In the genomic region with DNA sequence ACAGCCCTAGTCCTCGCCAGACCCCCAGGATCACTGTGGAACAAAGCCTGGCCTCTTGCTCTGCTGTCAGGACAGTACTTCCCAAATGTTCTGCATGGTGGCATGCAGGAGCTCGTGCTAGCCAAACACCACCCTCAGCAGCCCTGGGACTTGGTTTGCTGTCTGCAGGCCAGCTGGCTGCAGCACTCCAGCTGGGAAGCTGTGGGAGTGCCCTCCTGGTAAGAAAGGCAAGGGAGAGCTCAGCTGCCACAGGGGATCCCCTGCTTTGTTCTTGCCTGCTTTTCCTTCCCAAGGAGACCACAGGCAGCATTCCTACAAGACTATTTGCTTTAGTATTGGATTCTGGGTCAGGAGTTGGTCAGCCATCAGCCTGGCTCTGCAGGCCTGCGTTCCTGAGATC, we compare ENCODE assay signal across 37 cellular contexts. TPM values are rescaled to one million over a fixed set of nuclear protein-coding genes. Genes with fewer than 3 reads are reported as not detected.
A peak's percentile ranks its signal among the peaks of the same experiment; 100 is the strongest.
DNase-seq lines count a peak whose midpoint lies in the region; ATAC-seq, FAIRE-seq and TF ChIP-seq lines count a peak whose summit lies in the region.
"Had no signal": no experiment of that assay in that cellular context is flagged by ENCODE, and none has a peak within 500 bp of the region (broad histone marks: within the 10 kb centered on the region; RNA-seq: fewer than 3 reads in every experiment).

No MANE protein-coding gene starts in this region.

- no peak for FAIRE-seq in GM12891 (lab: Jason Lieb, UNC)
- FAIRE-seq: bronchial epithelial cell, GM18507 had no signal

- H3K27ac ChIP-seq in heart right ventricle: no peak overlapping the region
- H3K27ac ChIP-seq: colonic mucosa, ovary, thoracic aorta, uterus had no signal

- H3K36me3 Mint-ChIP-seq in naive thymus-derived CD8-positive, alpha-beta T cell: peaks cover 6 to 74% (median 28%) of the 10 kb centered on the region in 3 donors

- TF ChIP-seq CTCF in astrocyte of the cerebellum (IDR thresholded peaks at IDR 0.05; ENCODE audit: low read depth, low read length, missing control alignments) (no peak), heart right ventricle (IDR thresholded peaks at IDR 0.05) (no peak)

- H3K36me3 ChIP-seq in heart right ventricle: peaks cover 0 to 99% (median 64%) of the 10 kb centered on the region in 9 donors
- H3K36me3 ChIP-seq: ovary, uterus had no signal

- ATAC-seq in heart right ventricle: peak in 7 of 8 donors; percentile 35 to 90 (median 55)
- no peak for ATAC-seq in HG02870 (IDR thresholded peaks at IDR 0.05; ENCODE audit: unreplicated experiment)
- ATAC-seq in HG03095 (IDR thresholded peaks at IDR 0.05; ENCODE audit: unreplicated experiment): no peak
- ATAC-seq in HG03520 (IDR thresholded peaks at IDR 0.05; ENCODE audit: unreplicated experiment): no peak
- ATAC-seq in naive thymus-derived CD8-positive, alpha-beta T cell: no peak
- ATAC-seq: natural killer cell treated with Interleukin-12 subunit alpha and Interleukin-12 subunit beta and Interleukin-15 and Interleukin-18, amount 100 ng/mL, for 72 hours; stimulated activated memory B cell treated with anti-CD40 and anti-IgM and Interleukin-4, amounts not matched to agents 10 μg/mL and 1 μg/mL and 100 μg/mL, for 72 hours had no signal

- H3K4me1 ChIP-seq in heart right ventricle: peaks cover 0 to 15% (median 4%) of the 10 kb centered on the region in 9 donors
- H3K4me1 ChIP-seq: colonic mucosa, uterus had no signal

- TF ChIP-seq POLR2A in GM12891 (IDR thresholded peaks at IDR 0.05; ENCODE audit: low read depth, low read length): no peak; the same call in 1 of the 2 replicates

- H3K27me3 ChIP-seq in heart right ventricle: no peaks in the 10 kb centered on the region
- H3K27me3 ChIP-seq: colonic mucosa, ovary, uterus had no signal

- DNase-seq in GM12891 (ENCODE audit: insufficient read length, low spot score) (no peak), astrocyte of the cerebellum (ENCODE audit: low read depth) (peak; percentile 57), heart right ventricle (no peak), pons (ENCODE audit: low spot score) (peak; percentile 40)
- DNase-seq in naive thymus-derived CD8-positive, alpha-beta T cell: no peak
- DNase-seq: activated CD4-positive, alpha-beta T cell treated with anti-CD3 and anti-CD28 coated beads, Interleukin-2, amount 10 ng/mL, durations not matched to agents 7 days and 5 days; activated naive CD4-positive, alpha-beta T cell treated with Interleukin-2 at 50 U/mL for 16 hours; activated T-cell treated with anti-CD3 and anti-CD28 coated beads, Interleukin-2, amount 50 U/mL, for 48 hours; colonic mucosa; DMS79 treated with DMSO at 0.1 percent for 48 hours; effector memory CD4-positive, alpha-beta T cell; erythroblast; foreskin fibroblast; GF-D8; H9; hippocampal formation; immature natural killer cell; KG1; MM.1S; NCI-H1417; NCI-H2171; NCI-H524; NK-92 treated with Interleukin-12 subunit alpha and Interleukin-12 subunit beta, amount 100 ng/mL, for 24 hours; ovary; stimulated activated CD4-positive, alpha-beta T cell treated with anti-CD3 and anti-CD28 coated beads, Interleukin-4, amount 100 ng/mL, for 4 hours; SW 1271; T-helper 9 cell; uterus had no signal

- intact Hi-C loops in heart right ventricle (cut with DNase I): loop anchor here in 1 of 10 donors (10.0 kb wide), 1 partner anchor 138 kb away; no protein-coding TSS in a partner anchor

- H3K4me3 ChIP-seq in astrocyte of the cerebellum (ENCODE audit: low read depth, low read length): no peak overlapping the region
- no peak overlapping the region for H3K4me3 ChIP-seq in heart right ventricle
- H3K4me3 ChIP-seq: colonic mucosa, ovary, thoracic aorta, uterus had no signal

- no peaks in the 10 kb centered on the region for H3K27me3 Mint-ChIP-seq in naive thymus-derived CD8-positive, alpha-beta T cell
- H3K27me3 Mint-ChIP-seq: activated CD4-positive, alpha-beta T cell treated with anti-CD3 and anti-CD28 coated beads, Interleukin-2, amount 10 ng/mL, durations not matched to agents 7 days and 5 days; natural killer cell treated with Interleukin-12 subunit alpha and Interleukin-12 subunit beta and Interleukin-15 and Interleukin-18, amount 100 ng/mL, for 72 hours; stimulated activated memory B cell treated with anti-CD40 and anti-IgM and Interleukin-4, amounts not matched to agents 10 μg/mL and 1 μg/mL and 100 μg/mL, for 72 hours had no signal

- in situ Hi-C loops in astrocyte of the cerebellum (cut with HindIII; ENCODE audit: low sequenced_read_pairs): no loop called here

- POLR2A ChIA-PET in naive thymus-derived CD8-positive, alpha-beta T cell (lab: Charles Lee): no interaction called here

- H3K27ac Mint-ChIP-seq in naive thymus-derived CD8-positive, alpha-beta T cell: no peak overlapping the region
- H3K27ac Mint-ChIP-seq: activated CD4-positive, alpha-beta T cell treated with anti-CD3 and anti-CD28 coated beads, Interleukin-2, amount 10 ng/mL, durations not matched to agents 7 days and 5 days; CD14-positive monocyte; H9; immature natural killer cell; natural killer cell treated with Interleukin-12 subunit alpha and Interleukin-12 subunit beta and Interleukin-15 and Interleukin-18, amount 100 ng/mL, for 72 hours; stimulated activated memory B cell treated with anti-CD40 and anti-IgM and Interleukin-4, amounts not matched to agents 10 μg/mL and 1 μg/mL and 100 μg/mL, for 72 hours had no signal

- 79 to 84% methylated on average over 3 of the region's 3 CpGs for WGBS in heart right ventricle, 2 donors

- H3K4me3 Mint-ChIP-seq in naive thymus-derived CD8-positive, alpha-beta T cell: no peak overlapping the region
- H3K4me3 Mint-ChIP-seq: activated CD4-positive, alpha-beta T cell treated with anti-CD3 and anti-CD28 coated beads, Interleukin-2, amount 10 ng/mL, durations not matched to agents 7 days and 5 days; CD14-positive monocyte; H9; immature natural killer cell; natural killer cell treated with Interleukin-12 subunit alpha and Interleukin-12 subunit beta and Interleukin-15 and Interleukin-18, amount 100 ng/mL, for 72 hours; stimulated activated memory B cell treated with anti-CD40 and anti-IgM and Interleukin-4, amounts not matched to agents 10 μg/mL and 1 μg/mL and 100 μg/mL, for 72 hours had no signal

- H3K4me1 Mint-ChIP-seq in naive thymus-derived CD8-positive, alpha-beta T cell: peaks cover 0 to 5% (median 0%) of the 10 kb centered on the region in 4 donors
- H3K4me1 Mint-ChIP-seq: activated CD4-positive, alpha-beta T cell treated with anti-CD3 and anti-CD28 coated beads, Interleukin-2, amount 10 ng/mL, durations not matched to agents 7 days and 5 days; H9; immature natural killer cell had no signal

- no peaks in the 10 kb centered on the region for H3K9me3 ChIP-seq in heart right ventricle
- H3K9me3 ChIP-seq: colonic mucosa, ovary, thoracic aorta, uterus had no signal

- H3K9me3 Mint-ChIP-seq in naive thymus-derived CD8-positive, alpha-beta T cell: no peaks in the 10 kb centered on the region
- H3K9me3 Mint-ChIP-seq: activated CD4-positive, alpha-beta T cell treated with anti-CD3 and anti-CD28 coated beads, Interleukin-2, amount 10 ng/mL, durations not matched to agents 7 days and 5 days; CD14-positive monocyte; H9; immature natural killer cell; natural killer cell treated with Interleukin-12 subunit alpha and Interleukin-12 subunit beta and Interleukin-15 and Interleukin-18, amount 100 ng/mL, for 72 hours; stimulated activated memory B cell treated with anti-CD40 and anti-IgM and Interleukin-4, amounts not matched to agents 10 μg/mL and 1 μg/mL and 100 μg/mL, for 72 hours had no signal

TF ChIP-seq in GM12891, 5 proteins besides CTCF, POLR2A, EP300 and RAD21:
- TF ChIP-seq POLR2AphosphoS5 (IDR thresholded peaks at IDR 0.05; ENCODE audit: low read depth, low read length) (0 out of 2 replicates have a peak, but pooled peaks have one; percentile 44), TAF1 (IDR thresholded peaks at IDR 0.05; ENCODE audit: low read depth, low read length) (no peak), PAX5 (IDR thresholded peaks at IDR 0.05; ENCODE audit: insufficient read depth, low read length, severe bottlenecking) (no peak)

RNA-seq across cellular contexts. Expression of gene TCIRG1, which starts 27.9 kb away (rescaled TPM):
- 85.7 TPM for polyA plus RNA-seq in GM12891 (2012; ENCODE audit: low read depth, missing spikeins)
- 10 to 100 TPM in 9 of 10 donors, 1 to 10 TPM in 1; 7.9 to 44.8 (median 14.6) TPM for total RNA-seq in heart right ventricle
- 10 to 100 TPM; 41.9 to 91.4 TPM for polyA plus RNA-seq in heart right ventricle
- total RNA-seq in naive thymus-derived CD8-positive, alpha-beta T cell: 100 to 1,000 TPM; 149 to 164 TPM
- polyA plus RNA-seq in naive thymus-derived CD8-positive, alpha-beta T cell: 10 to 100 TPM; 19.9 to 24.2 (median 20.9) TPM

RNA-seq across cellular contexts. Expression of gene NDUFS8, which starts 36.3 kb away (rescaled TPM):
- 127 TPM for polyA plus RNA-seq in GM12891 (2012; ENCODE audit: low read depth, missing spikeins)
- 100 to 1,000 TPM; 330 to 492 (median 421) TPM for total RNA-seq in heart right ventricle
- polyA plus RNA-seq in heart right ventricle: 100 to 1,000 TPM; 496 to 774 TPM
- 10 to 100 TPM; 81.5 to 92.9 TPM for total RNA-seq in naive thymus-derived CD8-positive, alpha-beta T cell
- polyA plus RNA-seq in naive thymus-derived CD8-positive, alpha-beta T cell: 100 to 1,000 TPM; 184 to 203 (median 198) TPM

RNA-seq across cellular contexts. Expression of gene CHKA, which starts 54.4 kb away (rescaled TPM):
- 20.9 TPM for polyA plus RNA-seq in GM12891 (2012; ENCODE audit: low read depth, missing spikeins)
- total RNA-seq in heart right ventricle: 10 to 100 TPM in 3 of 10 donors, 1 to 10 TPM in 7; 7.0 to 11.8 (median 9.2) TPM
- polyA plus RNA-seq in heart right ventricle: 10 to 100 TPM; 14.7 to 66.1 TPM
- total RNA-seq in naive thymus-derived CD8-positive, alpha-beta T cell: 10 to 100 TPM; 12.6 to 14.3 TPM
- polyA plus RNA-seq in naive thymus-derived CD8-positive, alpha-beta T cell: 1 to 10 TPM; 3.7 to 9.1 (median 6.0) TPM

RNA-seq across cellular contexts. Expression of gene ALDH3B1, which starts 56.6 kb away (rescaled TPM):
- polyA plus RNA-seq in GM12891 (2012; ENCODE audit: low read depth, missing spikeins): 0.06 TPM
- 10 to 100 TPM in 1 of 10 donors, 1 to 10 TPM in 9; 3.5 to 11.0 (median 4.3) TPM for total RNA-seq in heart right ventricle
- 1 to 10 TPM; 2.1 to 3.2 TPM for polyA plus RNA-seq in heart right ventricle
- total RNA-seq in naive thymus-derived CD8-positive, alpha-beta T cell: under 1 TPM in 1 of 2 experiments, not detected in 1; 0.39 TPM
- polyA plus RNA-seq in naive thymus-derived CD8-positive, alpha-beta T cell: under 1 TPM in 1 of 3 donors, not detected in 2; 0.09 TPM
- total RNA-seq: H9 had no signal

Comparison
In these comparisons a context has a peak if more than half of its experiments do, and no peak if none do; other contexts are left out.
1. DNase-seq: peak in astrocyte of the cerebellum (single experiment) and pons (single experiment); none in GM12891 (single experiment), heart right ventricle (0 of 2) and naive thymus-derived CD8-positive, alpha-beta T cell (0 of 10).
2. ATAC-seq: peak in heart right ventricle (7 of 8); none in HG02870 (single experiment), HG03095 (single experiment), HG03520 (single experiment) and naive thymus-derived CD8-positive, alpha-beta T cell (0 of 2).